1 cellular context compared by ENCODE assay signal in genomic region chr10:100976906-100977305, GRCh38.
TF ChIP-seq lines count a peak whose summit lies in the region.

No MANE protein-coding gene starts in this region.

TF ChIP-seq in HCT116, 20 proteins besides CTCF, POLR2A, EP300 and RAD21 (continued from another document):
- TF ChIP-seq, protein P1, sequence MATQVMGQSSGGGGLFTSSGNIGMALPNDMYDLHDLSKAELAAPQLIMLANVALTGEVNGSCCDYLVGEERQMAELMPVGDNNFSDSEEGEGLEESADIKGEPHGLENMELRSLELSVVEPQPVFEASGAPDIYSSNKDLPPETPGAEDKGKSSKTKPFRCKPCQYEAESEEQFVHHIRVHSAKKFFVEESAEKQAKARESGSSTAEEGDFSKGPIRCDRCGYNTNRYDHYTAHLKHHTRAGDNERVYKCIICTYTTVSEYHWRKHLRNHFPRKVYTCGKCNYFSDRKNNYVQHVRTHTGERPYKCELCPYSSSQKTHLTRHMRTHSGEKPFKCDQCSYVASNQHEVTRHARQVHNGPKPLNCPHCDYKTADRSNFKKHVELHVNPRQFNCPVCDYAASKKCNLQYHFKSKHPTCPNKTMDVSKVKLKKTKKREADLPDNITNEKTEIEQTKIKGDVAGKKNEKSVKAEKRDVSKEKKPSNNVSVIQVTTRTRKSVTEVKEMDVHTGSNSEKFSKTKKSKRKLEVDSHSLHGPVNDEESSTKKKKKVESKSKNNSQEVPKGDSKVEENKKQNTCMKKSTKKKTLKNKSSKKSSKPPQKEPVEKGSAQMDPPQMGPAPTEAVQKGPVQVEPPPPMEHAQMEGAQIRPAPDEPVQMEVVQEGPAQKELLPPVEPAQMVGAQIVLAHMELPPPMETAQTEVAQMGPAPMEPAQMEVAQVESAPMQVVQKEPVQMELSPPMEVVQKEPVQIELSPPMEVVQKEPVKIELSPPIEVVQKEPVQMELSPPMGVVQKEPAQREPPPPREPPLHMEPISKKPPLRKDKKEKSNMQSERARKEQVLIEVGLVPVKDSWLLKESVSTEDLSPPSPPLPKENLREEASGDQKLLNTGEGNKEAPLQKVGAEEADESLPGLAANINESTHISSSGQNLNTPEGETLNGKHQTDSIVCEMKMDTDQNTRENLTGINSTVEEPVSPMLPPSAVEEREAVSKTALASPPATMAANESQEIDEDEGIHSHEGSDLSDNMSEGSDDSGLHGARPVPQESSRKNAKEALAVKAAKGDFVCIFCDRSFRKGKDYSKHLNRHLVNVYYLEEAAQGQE (IDR thresholded peaks at IDR 0.05; ENCODE audit: low read depth), result no peak
